8 cellular contexts compared by ENCODE assay signal in genomic region chr5:5492087-5492933, GRCh38.
A peak's percentile ranks its signal among the peaks of the same experiment; 100 is the strongest.
DNase-seq lines count a peak whose midpoint lies in the region; ATAC-seq, FAIRE-seq and TF ChIP-seq lines count a peak whose summit lies in the region.

No MANE protein-coding gene starts in this region.

- no peaks in the 10 kb centered on the region for H3K79me2 ChIP-seq in PC-9 (ENCODE audit: low read depth)
- H3K79me2 ChIP-seq in GM12878 (ENCODE audit: control insufficient read depth, insufficient read depth, low read length): no peaks in the 10 kb centered on the region

- TF ChIP-seq POLR2A in GM12878 (IDR thresholded peaks at IDR 0.05; ENCODE audit: low read depth, low read length): no peak

- no peaks in the 10 kb centered on the region for H3K9me2 ChIP-seq in PC-9 (ENCODE audit: insufficient read depth)

- SMC1A ChIA-PET in GM12878 (lab: Charles Lee; ENCODE audit: uncharacterized antibody, unreplicated experiment): interaction anchor here (1.0 kb wide), 1 partner anchor 613 kb away, joined by 3 read pairs; no protein-coding TSS in a partner anchor

- H3K27me3 ChIP-seq in PC-9 (ENCODE audit: insufficient read depth, low read depth) (no peaks in the 10 kb centered on the region), GM12878 (replicated peaks in 1 of 2; ENCODE audit: control insufficient read depth in 2 of 2, insufficient read depth in 2 of 2, low read length in 1 of 2) (no peaks in the 10 kb centered on the region)

- ATAC-seq in GM19463 (IDR thresholded peaks at IDR 0.05; ENCODE audit: unreplicated experiment) (peak; percentile 31), GM12878 (peak; percentile 65)

- no peak overlapping the region for H3K9ac ChIP-seq in GM12878 (ENCODE audit: control insufficient read depth, insufficient read depth, low read length)

- H3K4me1 ChIP-seq in PC-9 (replicated peaks; ENCODE audit: insufficient read depth) (no peaks in the 10 kb centered on the region), GM12878 (ENCODE audit: control insufficient read depth, insufficient read depth, low read length) (no peaks in the 10 kb centered on the region)

- TF ChIP-seq EP300 in GM12878 (IDR thresholded peaks at IDR 0.05; ENCODE audit: borderline replicate concordance in 1 of 2, control insufficient read depth in 1 of 2, low read depth in 2 of 2, low read length in 2 of 2): no peak

- intact Hi-C loops in PC-9 (cut with micrococcal nuclease; ENCODE audit: unreplicated experiment) (loop anchor here (1.0 to 10.0 kb wide), 4 partner anchors 624 to 1342 kb away; no protein-coding TSS in a partner anchor), GM12878 (cut with micrococcal nuclease; ENCODE audit: unreplicated experiment) (loop anchor here (10.0 kb wide), 4 partner anchors 262 to 1252 kb away; no protein-coding TSS in a partner anchor)

- BruUV-seq in PC-9 (replicated peaks; lab: Mats Ljungman, UMichigan): no TSS peak
- BruUV-seq in GM12878 (replicated peaks; lab: Mats Ljungman, UMichigan): no TSS peak

- peak; percentile 91 for TF ChIP-seq RAD21 in GM12878 (IDR thresholded peaks at IDR 0.05; ENCODE audit: insufficient read depth, low read depth, low read length)

- no peak overlapping the region for H3K27ac ChIP-seq in PC-9
- no peak overlapping the region for H3K27ac ChIP-seq in GM12878 (ENCODE audit: control insufficient read depth, insufficient read depth)

- 0 out of 2 replicates have a peak, but pooled peaks cover 5% of the 10 kb centered on the region for H3F3A ChIP-seq in PC-9 (ENCODE audit: insufficient read depth, low read depth)

- TF ChIP-seq CTCF in PC-9 (conservative IDR thresholded peaks at IDR 0.05) (peak; percentile 91), GM12878 (IDR thresholded peaks at IDR 0.05 in 2 of 3, conservative IDR thresholded peaks at IDR 0.05 in 1 of 3; ENCODE audit: control insufficient read depth in 2 of 3, extremely low read depth in 1 of 3, insufficient read depth in 1 of 3, low read depth in 3 of 3, low read length in 3 of 3) (peak; percentile 67 to 78 (median 78))

- DNase-seq in DMS 273 (lab: John Stamatoyannopoulos, UW; ENCODE audit: unreplicated experiment) (peak; percentile 80), LHCN-M2 (ENCODE audit: low read depth) (peak; percentile 64), PC-9 (peak; percentile 53 to 68), GM12878 (ENCODE audit: low read depth, low spot score) (peak; percentile 25), inferior parietal cortex (ENCODE audit: extremely low spot score) (peak; percentile 72), stromal cell of bone marrow (ENCODE audit: low read depth) (peak; percentile 40), islet precursor cell (no peak)

- H3K4me3 ChIP-seq in PC-9 (no peak overlapping the region), GM12878 (no peak overlapping the region)

- in situ Hi-C loops in GM12878 (cut with MboI): loop anchor here (25.0 kb wide), 1 partner anchor 1095 kb away; no protein-coding TSS in a partner anchor

- H3K9me3 ChIP-seq in PC-9 (ENCODE audit: insufficient read depth, low read depth) (no peaks in the 10 kb centered on the region), GM12878 (replicated peaks; ENCODE audit: control insufficient read depth, insufficient read depth, low read length) (no peaks in the 10 kb centered on the region)

- 54% methylated on average over 12 of the region's 12 CpGs for WGBS in GM12878 (ENCODE audit: insufficient coverage, insufficient replicate concordance, low lambda C conversion rate, missing lambda C conversion rate)

- peak; percentile 98 for FAIRE-seq in GM12878 (lab: Jason Lieb, UNC)

- RAD21 ChIA-PET in GM12878 (lab: Charles Lee; ENCODE audit: unreplicated experiment): interaction anchor here (0.7 kb wide), 1 partner anchor 933 kb away, joined by 3 read pairs; no protein-coding TSS in a partner anchor

- H4K20me1 ChIP-seq in PC-9 (ENCODE audit: insufficient read depth) (no peaks in the 10 kb centered on the region), GM12878 (ENCODE audit: control insufficient read depth, insufficient read depth) (no peaks in the 10 kb centered on the region)

- POLR2A ChIA-PET in PC-9 (lab: Charles Lee; ENCODE audit: unreplicated experiment) (no interaction called here), GM12878 (lab: Charles Lee) (no interaction called here)

- H3K36me3 ChIP-seq in PC-9 (ENCODE audit: low read depth) (peaks cover 11% of the 10 kb centered on the region; the same call in 1 of the 2 replicates), GM12878 (ENCODE audit: control insufficient read depth in 2 of 2, insufficient read depth in 2 of 2, low read length in 1 of 2) (peaks cover 0 to 2% of the 10 kb centered on the region in 2 experiments; a peak in 2 of 4 replicates)

- no peak overlapping the region for H2AFZ ChIP-seq in PC-9
- peak overlapping the region; percentile 51; the same call in 1 of the 2 replicates for H2AFZ ChIP-seq in GM12878 (ENCODE audit: control insufficient read depth, low read depth, low read length)

- 0 out of 2 replicates have a peak overlapping the region, but pooled peaks have one; percentile 14 for H3K4me2 ChIP-seq in PC-9
- H3K4me2 ChIP-seq in GM12878 (ENCODE audit: control insufficient read depth, insufficient read depth): peak overlapping the region; percentile 7; the same call in 1 of the 2 replicates

- CTCF ChIA-PET in PC-9 (lab: Charles Lee): no interaction called here
- CTCF ChIA-PET in GM12878 (lab: Yijun Ruan, JAX): interaction anchor here (1.0 to 1.4 kb wide), 2 partner anchors 390 to 613 kb away, joined by 4 read pairs; no protein-coding TSS in a partner anchor

TF ChIP-seq in GM12878, 131 proteins besides CTCF, POLR2A, EP300 and RAD21:
- TF ChIP-seq EED (IDR thresholded peaks at IDR 0.05; ENCODE audit: low read depth) (no peak), SRF (IDR thresholded peaks at IDR 0.05; ENCODE audit: low read depth in 2 of 2, low read length in 2 of 2) (peak in 1 of 2 experiments; percentile 32; a peak in 1 of 4 replicates), TBL1XR1 (IDR thresholded peaks at IDR 0.05; ENCODE audit: low read depth, low read length) (no peak), SMC3 (IDR thresholded peaks at IDR 0.05; ENCODE audit: borderline replicate concordance, low read length) (peak; percentile 60; the same call in 1 of the 2 replicates), YY1 (IDR thresholded peaks at IDR 0.05; ENCODE audit: low read depth, low read length) (0 out of 2 replicates have a peak, but pooled peaks have one; percentile 31), NBN (IDR thresholded peaks at IDR 0.05) (0 out of 2 replicates have a peak, but pooled peaks have one; percentile 38)
